8 cellular contexts compared by ENCODE assay signal in genomic region chr3:106609666-106610301, GRCh38.
A peak's percentile ranks its signal among the peaks of the same experiment; 100 is the strongest.
DNase-seq lines count a peak whose midpoint lies in the region; ATAC-seq and TF ChIP-seq lines count a peak whose summit lies in the region.

No MANE protein-coding gene starts in this region.

- TF ChIP-seq POLR2A in gastroesophageal sphincter (IDR thresholded peaks at IDR 0.05): no peak

- peak overlapping the region; percentile 44 for H3K27ac Mint-ChIP-seq in type B pancreatic cell

- peaks cover 13% of the 10 kb centered on the region for H3K9me3 Mint-ChIP-seq in type B pancreatic cell

- H3K27ac ChIP-seq in gastroesophageal sphincter: no peak overlapping the region
- no peak overlapping the region for H3K27ac ChIP-seq in parathyroid adenoma

- H3F3A ChIP-seq in Loucy (ENCODE audit: low read depth): no peaks in the 10 kb centered on the region

- TF ChIP-seq EP300 in gastroesophageal sphincter (IDR thresholded peaks at IDR 0.05): no peak

- H3K4me2 ChIP-seq in Loucy (ENCODE audit: low read depth, low read length, poor library complexity, severe bottlenecking) (no peak overlapping the region), parathyroid adenoma (ENCODE audit: low read length) (no peak overlapping the region)

- no peaks in the 10 kb centered on the region for H3K27me3 Mint-ChIP-seq in type B pancreatic cell

- WGBS in gastroesophageal sphincter (ENCODE audit: low coverage in 1 of 2), 2 donors: 11 to 24% methylated on average over 2 of the region's 2 CpGs

- H3K9ac ChIP-seq in Loucy (ENCODE audit: low read depth, low read length, poor library complexity, severe bottlenecking): no peak overlapping the region
- no peak overlapping the region for H3K9ac ChIP-seq in parathyroid adenoma

- H3K9me3 ChIP-seq in Loucy (ENCODE audit: insufficient read depth, low read depth, low read length) (peaks cover 14% of the 10 kb centered on the region), gastroesophageal sphincter (no peaks in the 10 kb centered on the region), parathyroid adenoma (ENCODE audit: control insufficient read depth, low read length) (no peaks in the 10 kb centered on the region)

- H3K79me2 ChIP-seq in Loucy (ENCODE audit: insufficient read depth, low read length): no peaks in the 10 kb centered on the region
- no peaks in the 10 kb centered on the region for H3K79me2 ChIP-seq in parathyroid adenoma

- TF ChIP-seq CTCF in Loucy (conservative IDR thresholded peaks at IDR 0.05; ENCODE audit: low read length): peak; percentile 97
- peak; percentile 73 to 94 (median 84) for TF ChIP-seq CTCF in gastroesophageal sphincter (IDR thresholded peaks at IDR 0.05)
- peak; percentile 87 for TF ChIP-seq CTCF in parathyroid adenoma (IDR thresholded peaks at IDR 0.05)
- TF ChIP-seq CTCF in type B pancreatic cell (conservative IDR thresholded peaks at IDR 0.05): peak; percentile 94

- H3K9me2 ChIP-seq in Loucy (replicated peaks; ENCODE audit: low read depth, low read length): no peaks in the 10 kb centered on the region

- no peak overlapping the region for H3K4me3 ChIP-seq in Loucy (ENCODE audit: low read length, poor library complexity, severe bottlenecking)
- H3K4me3 ChIP-seq in gastroesophageal sphincter: no peak overlapping the region
- H3K4me3 ChIP-seq in parathyroid adenoma (ENCODE audit: low read depth, low read length): no peak overlapping the region

- no peaks in the 10 kb centered on the region for H3K36me3 ChIP-seq in Loucy (ENCODE audit: insufficient read depth, low read length)
- no peaks in the 10 kb centered on the region for H3K36me3 ChIP-seq in gastroesophageal sphincter
- H3K36me3 ChIP-seq in parathyroid adenoma (ENCODE audit: control insufficient read depth, insufficient read depth, low read length): no peaks in the 10 kb centered on the region

- peaks cover 5% of the 10 kb centered on the region for H3K4me1 ChIP-seq in Loucy (ENCODE audit: insufficient read depth, low read length, poor library complexity, severe bottlenecking)
- H3K4me1 ChIP-seq in gastroesophageal sphincter: no peaks in the 10 kb centered on the region
- H3K4me1 ChIP-seq in parathyroid adenoma: peaks cover 6% of the 10 kb centered on the region

- peak; percentile 43 for DNase-seq in DMS53 treated with DMSO at 0.1 percent for 48 hours (lab: John Stamatoyannopoulos, UW; ENCODE audit: unreplicated experiment)
- peak; percentile 63 to 79 for DNase-seq in SHP77 (lab: John Stamatoyannopoulos, UW)
- DNase-seq in activated effector memory CD4-positive, alpha-beta T cell treated with Interleukin-2 at 50 U/mL for 16 hours: peak; percentile 22
- DNase-seq in type B pancreatic cell (ENCODE audit: extremely low spot score, unreplicated experiment): no peak

- H3K27me3 ChIP-seq in Loucy (ENCODE audit: insufficient read depth, low read length, poor library complexity, severe bottlenecking) (no peaks in the 10 kb centered on the region), gastroesophageal sphincter (no peaks in the 10 kb centered on the region), parathyroid adenoma (ENCODE audit: control insufficient read depth, insufficient read depth, low read length) (no peaks in the 10 kb centered on the region)

- no peaks in the 10 kb centered on the region for H4K20me1 ChIP-seq in Loucy (ENCODE audit: insufficient read depth, low read length, poor library complexity, severe bottlenecking)

- peaks cover 17% of the 10 kb centered on the region for H3K4me1 Mint-ChIP-seq in type B pancreatic cell (ENCODE audit: unreplicated experiment)

- no peak overlapping the region for H2AFZ ChIP-seq in Loucy (ENCODE audit: low read length)
- peak overlapping the region; percentile 43 for H2AFZ ChIP-seq in parathyroid adenoma

- peak; percentile 90 for ATAC-seq in GM21786 (IDR thresholded peaks at IDR 0.05; ENCODE audit: unreplicated experiment)
- peak; percentile 72 for ATAC-seq in gastroesophageal sphincter

- no peaks in the 10 kb centered on the region for H3K36me3 Mint-ChIP-seq in type B pancreatic cell

- no peak overlapping the region for H3K4me3 Mint-ChIP-seq in type B pancreatic cell
